1 cellular context compared by ENCODE assay signal in the genomic region with DNA sequence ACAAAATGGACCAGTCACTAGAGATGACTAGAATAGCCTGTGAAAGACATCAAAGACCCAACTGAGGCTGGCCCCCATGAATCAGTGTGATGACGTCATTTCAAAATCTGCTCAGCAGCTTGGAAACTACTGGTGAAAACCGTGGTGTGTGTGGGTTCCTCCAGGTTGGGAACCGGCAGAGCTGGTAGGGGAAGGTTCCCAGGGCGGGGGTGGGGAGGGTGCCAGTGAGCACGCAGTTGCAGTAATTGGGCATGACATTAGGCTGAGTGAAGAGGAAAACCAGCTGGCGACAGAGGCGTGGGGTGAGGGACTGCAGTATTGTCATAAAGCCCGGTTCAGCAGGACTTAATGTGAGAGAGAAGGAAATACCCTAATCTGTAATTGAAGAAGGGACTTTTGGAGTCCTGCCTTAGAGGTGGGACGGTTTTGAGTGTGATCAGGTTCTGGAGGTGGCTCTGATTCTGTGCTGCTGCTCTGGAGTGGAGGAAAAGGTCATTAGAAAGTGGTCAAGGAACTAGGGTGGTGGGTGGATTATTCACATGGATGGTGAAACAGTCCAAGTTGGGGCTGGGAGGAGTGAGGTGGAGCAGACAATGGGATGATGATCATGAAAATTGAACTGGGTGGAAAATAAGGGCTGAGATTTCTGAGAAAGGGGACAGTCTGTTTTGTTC.
TF ChIP-seq lines count a peak whose summit lies in the region.

No MANE protein-coding gene starts in this region.

TF ChIP-seq in H1, 55 proteins besides CTCF, POLR2A, EP300 and RAD21:
- TF ChIP-seq JUND (IDR thresholded peaks at IDR 0.05; ENCODE audit: low read length): no peak
- no peak for TF ChIP-seq GABPA (IDR thresholded peaks at IDR 0.05; ENCODE audit: borderline replicate concordance, insufficient read depth, low read length)
- TF ChIP-seq RBBP5 (IDR thresholded peaks at IDR 0.05; ENCODE audit: borderline replicate concordance, low read depth, low read length): no peak
- no peak for TF ChIP-seq HDAC6 (IDR thresholded peaks at IDR 0.05; ENCODE audit: low read depth, low read length)
- TF ChIP-seq NANOG (IDR thresholded peaks at IDR 0.05; ENCODE audit: insufficient read depth, low read depth, low read length, poor library complexity, severe bottlenecking): no peak
- no peak for TF ChIP-seq ASH2L (IDR thresholded peaks at IDR 0.05; ENCODE audit: low read length)
- TF ChIP-seq SP2 (IDR thresholded peaks at IDR 0.05; ENCODE audit: low read length): no peak
- no peak for TF ChIP-seq ATF2 (IDR thresholded peaks at IDR 0.05; ENCODE audit: low read length)
- TF ChIP-seq CEBPB (IDR thresholded peaks at IDR 0.05; ENCODE audit: low read depth, low read length): no peak
- no peak for TF ChIP-seq SAP30 (IDR thresholded peaks at IDR 0.05; ENCODE audit: insufficient read depth, insufficient replicate concordance, low read length)
- no peak for TF ChIP-seq POU5F1 (IDR thresholded peaks at IDR 0.05; ENCODE audit: low read depth, low read length)
